Comparison of ENCODE assay signal across 10 cellular contexts in the genomic region with DNA sequence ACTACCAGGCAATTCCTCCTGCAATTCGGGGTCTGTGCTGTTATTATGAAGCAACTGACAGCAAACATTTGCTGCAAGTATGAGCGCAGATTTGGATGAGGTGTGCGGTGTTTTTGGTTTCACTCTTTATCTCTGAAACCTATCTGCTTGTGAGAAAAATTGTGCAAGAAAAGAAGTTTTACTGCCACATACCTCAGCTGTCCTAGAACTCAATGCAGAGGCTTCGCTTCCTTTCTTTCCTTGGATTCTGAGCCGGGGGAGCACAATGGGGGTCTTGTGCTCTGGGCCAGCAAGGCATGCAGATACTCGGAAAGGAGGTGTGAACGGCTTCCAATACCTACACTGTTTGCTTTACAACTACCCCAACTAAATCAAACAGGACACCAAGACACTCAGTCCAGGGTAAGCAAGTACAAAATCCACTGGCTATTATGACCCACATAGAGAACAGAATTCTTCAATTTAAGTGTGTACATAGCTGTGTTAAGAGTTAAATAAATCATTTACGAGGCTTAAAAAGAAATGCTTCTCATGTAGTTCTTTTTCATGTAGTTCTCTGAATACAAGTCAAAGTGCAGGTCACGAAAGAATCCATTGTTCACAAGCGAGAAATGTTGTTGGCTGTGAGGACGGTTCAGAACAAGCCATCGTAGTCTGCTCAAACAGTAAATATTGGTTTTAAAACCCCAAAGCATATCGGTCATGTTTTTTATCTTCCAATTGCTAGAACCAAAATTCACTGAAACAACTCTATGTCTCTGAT. TPM values are rescaled to one million over a fixed set of nuclear protein-coding genes. Genes with fewer than 3 reads are reported as not detected.
DNase-seq lines count a peak whose midpoint lies in the region; ATAC-seq, FAIRE-seq and TF ChIP-seq lines count a peak whose summit lies in the region.
"Had no signal": no experiment of that assay in that cellular context is flagged by ENCODE, and none has a peak within 500 bp of the region (broad histone marks: within the 10 kb centered on the region; RNA-seq: fewer than 3 reads in every experiment).

No MANE protein-coding gene starts in this region.

- TF ChIP-seq RAD21 in HepG2 (CRISPR knock-in tag; IDR thresholded peaks at IDR 0.05), result no peak

- CTCF ChIA-PET in HepG2 (lab: Yijun Ruan, JAX; ENCODE audit: low intra/inter-chr PET ratio, low total read pairs), result no interaction called here

- TF ChIP-seq POLR2A in breast epithelium (IDR thresholded peaks at IDR 0.05) (no peak), HepG2 (IDR thresholded peaks at IDR 0.05; ENCODE audit: insufficient read depth in 1 of 2, low read depth in 2 of 2, low read length in 2 of 2) (peak in 1 of 2 experiments; percentile 52; a peak in 3 of 4 replicates), suprapubic skin (IDR thresholded peaks at IDR 0.05) (no peak)

- no peak for DNase-seq in Karpas-422
- DNase-seq in breast epithelium (ENCODE audit: low spot score in 2 of 2), result no peak
- DNase-seq in HepG2 (ENCODE audit: low spot score), result peak; percentile 97
- no peak for DNase-seq in suprapubic skin (ENCODE audit: low spot score in 2 of 2)
- no peak for DNase-seq in NCI-H748 treated with DMSO at 0.1 percent for 48 hours (lab: John Stamatoyannopoulos, UW)
- DNase-seq in stimulated activated CD4-positive, alpha-beta T cell treated with anti-CD3 and anti-CD28 coated beads, Interleukin-2, amount 100 ng/mL, for 24 hours, result no peak
- no peak for DNase-seq in activated T-cell treated with anti-CD3 and anti-CD28 coated beads for 4 hours
- no peak for DNase-seq in SK-N-DZ (ENCODE audit: low spot score)
- DNase-seq: activated CD4-positive, CD25-positive, alpha-beta regulatory T cell treated with anti-CD3 and anti-CD28 coated beads, Interleukin-2, amount 50 U/mL, for 72 hours; stimulated activated CD4-positive, alpha-beta T cell treated with anti-CD3 and anti-CD28 coated beads, Interleukin-4, amount 100 ng/mL, for 1 hour had no signal

- peak; percentile 87 for ATAC-seq in HepG2

- in situ Hi-C loops in HepG2 (cut with HindIII; ENCODE audit: extremely low pct_ligation_motif_present, low pct_unique_long_range_greater_than_20kb), result no loop called here

- H3K9me2 ChIP-seq in Karpas-422 (replicated peaks; ENCODE audit: insufficient read depth, low read length), result no peaks in the 10 kb centered on the region

- H3K4me3 ChIP-seq in Karpas-422 (ENCODE audit: low read length), result no peak overlapping the region
- peak overlapping the region; percentile 10 to 67 (median 53) for H3K4me3 ChIP-seq in breast epithelium
- peak overlapping the region; percentile 60 to 82 (median 82) for H3K4me3 ChIP-seq in HepG2 (replicated peaks in 1 of 3; ENCODE audit: insufficient read depth in 1 of 3, low read depth in 2 of 3, low read length in 3 of 3)
- peak overlapping the region; percentile 34 for H3K4me3 ChIP-seq in suprapubic skin

- POLR2A ChIA-PET in HepG2 (lab: Yijun Ruan, JAX), result interaction anchor here (1.0 to 4.3 kb wide), 11 partner anchors 17 to 211 kb away, joined by 3 to 64 read pairs (median 3); no protein-coding TSS in a partner anchor

- H4K20me1 ChIP-seq in Karpas-422 (ENCODE audit: insufficient read depth, low read depth, low read length) (no peaks in the 10 kb centered on the region), HepG2 (ENCODE audit: insufficient read depth, low read length) (no peaks in the 10 kb centered on the region)

- no peak overlapping the region for H3K9ac ChIP-seq in Karpas-422 (ENCODE audit: low read length)
- peak overlapping the region; percentile 83 for H3K9ac ChIP-seq in HepG2 (ENCODE audit: insufficient read depth, low read depth, low read length)

- H2AFZ ChIP-seq in Karpas-422 (ENCODE audit: low read length), result no peak overlapping the region
- H2AFZ ChIP-seq in HepG2 (ENCODE audit: low read length), result no peak overlapping the region

- H3K4me1 ChIP-seq in Karpas-422 (ENCODE audit: low read length) (peaks cover 15% of the 10 kb centered on the region), breast epithelium (no peaks in the 10 kb centered on the region), HepG2 (ENCODE audit: insufficient read depth, low read length) (peaks cover 46% of the 10 kb centered on the region), suprapubic skin (no peaks in the 10 kb centered on the region)

- peak; percentile 25 to 78; a peak in 3 of 4 replicates for TF ChIP-seq EP300 in HepG2 (IDR thresholded peaks at IDR 0.05; ENCODE audit: low read depth in 2 of 2, low read length in 2 of 2)
- TF ChIP-seq EP300 in HepG2 (CRISPR knock-in tag; IDR thresholded peaks at IDR 0.05; ENCODE audit: borderline replicate concordance), result peak; percentile 85
- no peak for TF ChIP-seq EP300 in suprapubic skin (IDR thresholded peaks at IDR 0.05)

- WGBS in HepG2 (ENCODE audit: low lambda C conversion rate), result 1% methylated on average over 13 of the region's 13 CpGs
- WGBS in suprapubic skin, result 74% methylated on average over 13 of the region's 13 CpGs

- H3K27ac ChIP-seq in Karpas-422 (ENCODE audit: low read length) (no peak overlapping the region), breast epithelium (peak overlapping the region; percentile 74 to 75), HepG2 (ENCODE audit: extremely low read length, insufficient read depth, low read length) (peak overlapping the region; percentile 97), suprapubic skin (peak overlapping the region; percentile 3)

- no peaks in the 10 kb centered on the region for H3K9me3 ChIP-seq in Karpas-422 (ENCODE audit: low read length)
- no peaks in the 10 kb centered on the region for H3K9me3 ChIP-seq in breast epithelium
- no peaks in the 10 kb centered on the region for H3K9me3 ChIP-seq in HepG2 (ENCODE audit: low read length)
- H3K9me3 ChIP-seq in suprapubic skin, result no peaks in the 10 kb centered on the region

- no TSS peak for BruUV-seq in HepG2 (replicated peaks; lab: Mats Ljungman, UMichigan)

- H3K36me3 ChIP-seq in Karpas-422 (ENCODE audit: insufficient read depth, low read length) (no peaks in the 10 kb centered on the region), breast epithelium (no peaks in the 10 kb centered on the region), HepG2 (replicated peaks in 1 of 2; ENCODE audit: control insufficient read depth in 1 of 2, insufficient read depth in 2 of 2, low read length in 2 of 2) (no peaks in the 10 kb centered on the region), suprapubic skin (no peaks in the 10 kb centered on the region)

- H3K27me3 ChIP-seq in Karpas-422 (ENCODE audit: low read length), result no peaks in the 10 kb centered on the region
- no peaks in the 10 kb centered on the region for H3K27me3 ChIP-seq in breast epithelium
- no peaks in the 10 kb centered on the region; a peak in 1 of 5 replicates for H3K27me3 ChIP-seq in HepG2 (ENCODE audit: control insufficient read depth in 1 of 2, insufficient read depth in 2 of 2, low read length in 2 of 2)
- H3K27me3 ChIP-seq in suprapubic skin, result no peaks in the 10 kb centered on the region

- intact Hi-C loops in breast epithelium (cut with DNase I; ENCODE audit: low total_unique reads) (no loop called here), HepG2 (cut with micrococcal nuclease; ENCODE audit: unreplicated experiment) (loop anchor here (1.0 to 10.0 kb wide), 6 partner anchors 25 to 210 kb away; no protein-coding TSS in a partner anchor)

- no peak for TF ChIP-seq CTCF in breast epithelium (IDR thresholded peaks at IDR 0.05)
- TF ChIP-seq CTCF in HepG2 (CRISPR knock-in tag; IDR thresholded peaks at IDR 0.05), result no peak
- TF ChIP-seq CTCF in suprapubic skin (IDR thresholded peaks at IDR 0.05), result no peak

- H3K4me2 ChIP-seq in Karpas-422 (ENCODE audit: low read depth, low read length, poor library complexity, severe bottlenecking) (peak overlapping the region; percentile 61), HepG2 (ENCODE audit: low read depth, low read length) (peak overlapping the region; percentile 94)

- H3K79me2 ChIP-seq in Karpas-422 (ENCODE audit: low read length) (no peaks in the 10 kb centered on the region), HepG2 (ENCODE audit: insufficient read depth, low read length) (peaks cover 41% of the 10 kb centered on the region)

- FAIRE-seq in HepG2 (lab: Jason Lieb, UNC), result peak; percentile 98

TF ChIP-seq in HepG2, 621 proteins besides CTCF, POLR2A, EP300 and RAD21 (continues in another document):
- TF ChIP-seq GFI1 (CRISPR knock-in tag; IDR thresholded peaks at IDR 0.05; ENCODE audit: borderline replicate concordance) (peak; percentile 88), NRL (CRISPR knock-in tag; IDR thresholded peaks at IDR 0.05; ENCODE audit: borderline replicate concordance) (no peak), ZMYM2 (CRISPR knock-in tag; IDR thresholded peaks at IDR 0.05) (0 out of 2 replicates have a peak, but pooled peaks have one; percentile 53), NCOA2 (CRISPR knock-in tag; IDR thresholded peaks at IDR 0.05) (peak; percentile 90)

RNA-seq across cellular contexts. Expression of a gene that starts 1.1 kb away (rescaled TPM):
- total RNA-seq in Karpas-422 (2014; rRNA removed; shearing (Covaris generic); ENCODE audit: low replicate concordance), result not detected in 2 replicates
- total RNA-seq in breast epithelium (100 to 1,000 TPM in 2 of 3 donors, 10 to 100 TPM in 1; 21.8 to 132 (median 105) TPM), HepG2 (2016; rRNA removed; fragmentation: Illumina TruSeq; extraction: Trizol) (25.0 and 29.0 TPM in 2 replicates), suprapubic skin (10 to 100 TPM; 17.4 to 40.8 (median 21.9) TPM)
- total RNA-seq in HepG2 (2016; cell fraction: cytosol; rRNA removed; fragmentation: Illumina TruSeq; extraction: Trizol; ENCODE audit: low read depth), result 7.2 and 7.3 TPM in 2 replicates
- total RNA-seq in HepG2 (2016; cell fraction: insoluble cytoplasmic fraction; rRNA removed; fragmentation: Illumina TruSeq; extraction: Trizol), result 26.0 and 26.2 TPM in 2 replicates
- 12.8 and 16.4 TPM in 2 replicates for total RNA-seq in HepG2 (2016; cell fraction: membrane; rRNA removed; fragmentation: Illumina TruSeq; extraction: Trizol)
- 62.8 and 62.9 TPM in 2 replicates for total RNA-seq in HepG2 (2016; cell fraction: nucleus; rRNA removed; fragmentation: Illumina TruSeq; extraction: Trizol)
- polyA plus RNA-seq in HepG2 (2011; rRNA removed), result 55.9 and 80.5 TPM in 2 replicates
- 38.4 and 48.7 TPM in 2 replicates for polyA plus RNA-seq in HepG2 (2011; cell fraction: cytosol; rRNA removed)
- 61.7 and 83.9 TPM in 2 replicates for polyA plus RNA-seq in HepG2 (2011; cell fraction: nucleus; rRNA removed)
- polyA plus RNA-seq in HepG2 (2012), result 34.7 and 45.4 TPM in 2 replicates
- polyA plus RNA-seq in HepG2 (2016; cell fraction: cytosol; fragmentation: Illumina TruSeq; extraction: Trizol; ENCODE audit: low read depth), result 1.7 and 2.6 TPM in 2 replicates
- 29.6 and 32.7 TPM in 2 replicates for polyA plus RNA-seq in HepG2 (2016; cell fraction: insoluble cytoplasmic fraction; fragmentation: Illumina TruSeq; extraction: Trizol; ENCODE audit: low read depth)
- polyA plus RNA-seq in HepG2 (2016; cell fraction: membrane; fragmentation: Illumina TruSeq; extraction: Trizol; ENCODE audit: low read depth), result 9.9 and 11.6 TPM in 2 replicates
- 27.2 and 29.5 TPM in 2 replicates for polyA plus RNA-seq in HepG2 (2016; cell fraction: nucleus; fragmentation: Illumina TruSeq; extraction: Trizol; ENCODE audit: insufficient read depth, low read depth)
- polyA minus RNA-seq in HepG2 (2011; rRNA and poly(A)+ RNA removed; ENCODE audit: low replicate concordance), result 11.3 and 137 TPM in 2 replicates
- 39.1 and 42.7 TPM in 2 replicates for polyA minus RNA-seq in HepG2 (2011; cell fraction: cytosol; rRNA and poly(A)+ RNA removed)
- polyA minus RNA-seq in HepG2 (2011; cell fraction: nucleus; rRNA and poly(A)+ RNA removed), result 166 and 180 TPM in 2 replicates
- not detected in 2 replicates for polyA plus RNA-seq in SK-N-DZ (2014; cell fraction: cytosol; rRNA removed)
- not detected in 2 replicates for polyA plus RNA-seq in SK-N-DZ (2014; cell fraction: nucleus; rRNA removed)
